ENCODE assay signal across 12 cellular contexts in genomic region chr11:15276616-15277015, GRCh38.
DNase-seq lines count a peak whose midpoint lies in the region; ATAC-seq, FAIRE-seq and TF ChIP-seq lines count a peak whose summit lies in the region.
"Had no signal": no experiment of that assay in that cellular context is flagged by ENCODE, and none has a peak within 500 bp of the region (broad histone marks: within the 10 kb centered on the region; RNA-seq: fewer than 3 reads in every experiment).

No MANE protein-coding gene starts in this region.

- no peak overlapping the region for H3K56ac ChIP-seq in H1 (replicated peaks; ENCODE audit: insufficient read length, low read depth, low read length)

- H3K4me1 Mint-ChIP-seq in activated T-cell treated with anti-CD3 and anti-CD28 coated beads, Interleukin-2, amount 50 U/mL, for 4 hours (ENCODE audit: low read depth) = no peaks in the 10 kb centered on the region
- H3K4me1 Mint-ChIP-seq: CD4-positive, CD25-positive, alpha-beta regulatory T cell had no signal

- CTCF ChIA-PET in H1 (lab: Charles Lee; ENCODE audit: partially characterized antibody) = interaction anchor here (0.6 to 1.9 kb wide), 19 partner anchors 12 to 553 kb away, joined by 3 to 10 read pairs (median 3); no protein-coding TSS in a partner anchor

- H3K27ac ChIP-seq in H1 (ENCODE audit: low read depth, low read length) = no peak overlapping the region
- no peak overlapping the region for H3K27ac ChIP-seq in Peyer's patch

- FAIRE-seq in H1 (lab: Jason Lieb, UNC) = peak; percentile 82

- no peaks in the 10 kb centered on the region for H4K20me1 ChIP-seq in H1 (replicated peaks in 1 of 2; ENCODE audit: control insufficient read depth in 1 of 2, insufficient read depth in 2 of 2, low read length in 2 of 2)

- TF ChIP-seq RAD21 in H1 (IDR thresholded peaks at IDR 0.05 in 1 of 2, conservative IDR thresholded peaks at IDR 0.05 in 1 of 2; ENCODE audit: low read depth in 2 of 2, low read length in 2 of 2) = peak; percentile 72 to 77

- no peaks in the 10 kb centered on the region for H3K79me1 ChIP-seq in H1 (ENCODE audit: low read depth, low read length)

- no peak overlapping the region for H2BK12ac ChIP-seq in H1 (ENCODE audit: low read depth, low read length)

- H3K4me1 ChIP-seq in H1 (replicated peaks in 1 of 4; ENCODE audit: control insufficient read depth in 3 of 4, insufficient read depth in 4 of 4, low read length in 3 of 4) (no peaks in the 10 kb centered on the region), Peyer's patch (no peaks in the 10 kb centered on the region)

- H3K18ac ChIP-seq in H1 (ENCODE audit: extremely low read depth, low read length) = no peak overlapping the region

- peaks cover 4% of the 10 kb centered on the region for H3K27me3 Mint-ChIP-seq in activated T-cell treated with anti-CD3 and anti-CD28 coated beads, Interleukin-2, amount 50 U/mL, for 4 hours (ENCODE audit: low read depth)
- H3K27me3 Mint-ChIP-seq: CD4-positive, CD25-positive, alpha-beta regulatory T cell had no signal

- no peaks in the 10 kb centered on the region for H3K79me2 ChIP-seq in H1 (ENCODE audit: control insufficient read depth in 1 of 2, insufficient read depth in 2 of 2, low read length in 2 of 2)

- H3K36me3 Mint-ChIP-seq in activated T-cell treated with anti-CD3 and anti-CD28 coated beads, Interleukin-2, amount 50 U/mL, for 4 hours (ENCODE audit: insufficient read depth) = no peaks in the 10 kb centered on the region
- H3K36me3 Mint-ChIP-seq: CD4-positive, CD25-positive, alpha-beta regulatory T cell had no signal

- WGBS in H1 (ENCODE audit: extremely low coverage in 1 of 2, insufficient coverage in 1 of 2, insufficient read length in 1 of 2, insufficient replicate concordance in 2 of 2, low coverage in 1 of 2, low lambda C conversion rate in 2 of 2, missing lambda C conversion rate in 1 of 2), 2 experiments = 72% methylated on average over 3 of the region's 3 CpGs; no CpG with 5 or more reads in 1 of the 2 experiments

- TF ChIP-seq CTCF in H1 (IDR thresholded peaks at IDR 0.05; ENCODE audit: control extremely low read depth in 1 of 3, insufficient read depth in 1 of 3, low read depth in 1 of 3, low read length in 3 of 3) = peak in 2 of 3 experiments; percentile 48 to 50; a peak in 3 of 4 replicates
- peak in 1 of 6 experiments; percentile 6 for TF ChIP-seq CTCF in Peyer's patch (IDR thresholded peaks at IDR 0.05)

- no peak overlapping the region for H3K23ac ChIP-seq in H1 (ENCODE audit: insufficient read length)

- no peak overlapping the region for H4K8ac ChIP-seq in H1 (ENCODE audit: extremely low read depth, insufficient read depth, low read length)

- H3K4me3 ChIP-seq in H1 (ENCODE audit: extremely low read depth in 1 of 4, insufficient read depth in 2 of 4, low read depth in 3 of 4, low read length in 4 of 4) (no peak overlapping the region), Peyer's patch (no peak overlapping the region)

- no peak overlapping the region for H2BK20ac ChIP-seq in H1 (ENCODE audit: low read length)

- H3K23me2 ChIP-seq in H1 (ENCODE audit: low read depth, low read length) = no peaks in the 10 kb centered on the region; the same call in 1 of the 2 replicates

- DNase-seq in SIG-M5 treated with dmso at 0.1 percent for 504 hours (lab: John Stamatoyannopoulos, UW; ENCODE audit: unreplicated experiment) (peak; percentile 0), SIG-M5 (lab: John Stamatoyannopoulos, UW) (no peak), NCI-H2227 treated with DMSO at 0.1 percent for 48 hours (lab: John Stamatoyannopoulos, UW) (peak; percentile 57), H1 (ENCODE audit: low read depth in 1 of 2, low spot score in 2 of 2) (no peak), superior temporal gyrus (ENCODE audit: extremely low spot score) (peak; percentile 23), Peyer's patch (no peak)
- DNase-seq in activated naive CD4-positive, alpha-beta T cell treated with Interleukin-2 at 50 U/mL for 16 hours = no peak
- no peak for DNase-seq in activated T-cell treated with anti-CD3 and anti-CD28 coated beads, Interleukin-2, amount 50 U/mL, for 4 hours
- DNase-seq: activated CD4-positive, alpha-beta T cell treated with anti-CD3 and anti-CD28 coated beads for 48 hours; CD4-positive, CD25-positive, alpha-beta regulatory T cell; effector CD8-positive, alpha-beta T cell; KG1 had no signal

- H3K36me3 ChIP-seq in H1 (ENCODE audit: control insufficient read depth in 2 of 4, insufficient read depth in 4 of 4, low read length in 3 of 4) (no peaks in the 10 kb centered on the region), Peyer's patch (no peaks in the 10 kb centered on the region)

- no peaks in the 10 kb centered on the region for H3K27me3 ChIP-seq in H1 (replicated peaks in 1 of 4; ENCODE audit: control insufficient read depth in 3 of 4, extremely low read depth in 1 of 4, insufficient read depth in 3 of 4, low read length in 3 of 4)
- no peaks in the 10 kb centered on the region for H3K27me3 ChIP-seq in Peyer's patch

- no peak overlapping the region for H3K9ac ChIP-seq in H1 (replicated peaks in 1 of 4; ENCODE audit: extremely low read depth in 1 of 4, low read depth in 3 of 4, low read length in 3 of 4)

- no peak overlapping the region for H3K4ac ChIP-seq in H1 (replicated peaks; ENCODE audit: insufficient read length, low read depth, low read length)

- POLR2A ChIA-PET in H1 (lab: Charles Lee; ENCODE audit: partially characterized antibody) = interaction anchor here (1.1 kb wide), 1 partner anchor 14 kb away, joined by 3 read pairs; no protein-coding TSS in a partner anchor

- no peak overlapping the region for H2BK120ac ChIP-seq in H1 (replicated peaks; ENCODE audit: low read depth, low read length)

- no peak overlapping the region for H3K4me3 Mint-ChIP-seq in activated T-cell treated with anti-CD3 and anti-CD28 coated beads, Interleukin-2, amount 50 U/mL, for 4 hours
- H3K4me3 Mint-ChIP-seq: CD4-positive, CD25-positive, alpha-beta regulatory T cell had no signal

- H3K9me3 Mint-ChIP-seq in activated T-cell treated with anti-CD3 and anti-CD28 coated beads, Interleukin-2, amount 50 U/mL, for 4 hours = no peaks in the 10 kb centered on the region

- no peak overlapping the region for H2BK5ac ChIP-seq in H1 (ENCODE audit: low read depth, low read length)

- H3K9me3 ChIP-seq in H1 (ENCODE audit: insufficient read depth in 2 of 2, low read depth in 1 of 2, low read length in 1 of 2) = no peaks in the 10 kb centered on the region
- H3K9me3 ChIP-seq in Peyer's patch = no peaks in the 10 kb centered on the region

- TF ChIP-seq EP300 in H1 (IDR thresholded peaks at IDR 0.05; ENCODE audit: borderline replicate concordance in 1 of 2, low read depth in 2 of 2, low read length in 2 of 2) = no peak

- H2AFZ ChIP-seq in H1 (ENCODE audit: low read length) = no peak overlapping the region

- H2BK15ac ChIP-seq in H1 (ENCODE audit: low read length) = no peak overlapping the region

- no peak overlapping the region for H3K14ac ChIP-seq in H1 (ENCODE audit: insufficient read length)

- H4K5ac ChIP-seq in H1 (ENCODE audit: insufficient read length, low read depth, low read length) = no peak overlapping the region

- no peak overlapping the region for H3K4me2 ChIP-seq in H1 (ENCODE audit: insufficient read depth in 1 of 2, low read depth in 2 of 2, low read length in 2 of 2)

- ATAC-seq in activated T-cell treated with anti-CD3 and anti-CD28 coated beads, Interleukin-2, amount 50 U/mL, for 4 hours = no peak

- TF ChIP-seq POLR2A in H1 (IDR thresholded peaks at IDR 0.05; ENCODE audit: control extremely low read depth in 1 of 2, low read depth in 2 of 2, low read length in 2 of 2) (no peak), Peyer's patch (IDR thresholded peaks at IDR 0.05) (no peak)

- H2AK5ac ChIP-seq in H1 (ENCODE audit: low read depth, low read length) = no peak overlapping the region

- no peak overlapping the region for H4K91ac ChIP-seq in H1 (replicated peaks; ENCODE audit: insufficient read length, low read length)

TF ChIP-seq in H1, 55 proteins besides CTCF, POLR2A, EP300 and RAD21:
- TF ChIP-seq, protein P1, sequence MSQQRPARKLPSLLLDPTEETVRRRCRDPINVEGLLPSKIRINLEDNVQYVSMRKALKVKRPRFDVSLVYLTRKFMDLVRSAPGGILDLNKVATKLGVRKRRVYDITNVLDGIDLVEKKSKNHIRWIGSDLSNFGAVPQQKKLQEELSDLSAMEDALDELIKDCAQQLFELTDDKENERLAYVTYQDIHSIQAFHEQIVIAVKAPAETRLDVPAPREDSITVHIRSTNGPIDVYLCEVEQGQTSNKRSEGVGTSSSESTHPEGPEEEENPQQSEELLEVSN (IDR thresholded peaks at IDR 0.05) = peak; percentile 55; the same call in 1 of the 2 replicates
- TF ChIP-seq EGR1 (IDR thresholded peaks at IDR 0.05; ENCODE audit: borderline replicate concordance, low read depth, low read length) (no peak), BCL11A (IDR thresholded peaks at IDR 0.05; ENCODE audit: low read depth in 2 of 2, low read length in 2 of 2) (no peak), KDM1A (IDR thresholded peaks at IDR 0.05; ENCODE audit: borderline replicate concordance, low read length) (no peak)

Comparison
In these comparisons a context has a peak if more than half of its experiments do, and no peak if none do; other contexts are left out.
1. DNase-seq: peak in SIG-M5 treated with dmso at 0.1 percent for 504 hours (single experiment), NCI-H2227 treated with DMSO at 0.1 percent for 48 hours (single experiment) and superior temporal gyrus (single experiment); none in SIG-M5 (single experiment), H1 (0 of 2), activated naive CD4-positive, alpha-beta T cell treated with Interleukin-2 at 50 U/mL for 16 hours (single experiment), activated T-cell treated with anti-CD3 and anti-CD28 coated beads, Interleukin-2, amount 50 U/mL, for 4 hours (single experiment) and Peyer's patch (0 of 3).